In genomic region chr6:122476131-122476530, GRCh38 we compare ENCODE assay signal across 8 cellular contexts. TPM values are rescaled to one million over a fixed set of nuclear protein-coding genes. Genes with fewer than 3 reads are reported as not detected.
DNase-seq lines count a peak whose midpoint lies in the region; ATAC-seq and TF ChIP-seq lines count a peak whose summit lies in the region.
"Had no signal": no experiment of that assay in that cellular context is flagged by ENCODE, and none has a peak within 500 bp of the region (broad histone marks: within the 10 kb centered on the region; RNA-seq: fewer than 3 reads in every experiment).

No MANE protein-coding gene starts in this region.

- no peak overlapping the region for H3K27ac Mint-ChIP-seq in neural crest cell (ENCODE audit: unreplicated experiment)
- H3K27ac Mint-ChIP-seq: stimulated activated naive CD8-positive, alpha-beta T cell treated with anti-CD3 and anti-CD28 coated beads, Interleukin-15, Interleukin-2, amounts not matched to agents 100 ng/mL and 50 ng/mL, for 24 hours had no signal

- no peak overlapping the region for H3K4me3 ChIP-seq in MG63

- H3K27me3 Mint-ChIP-seq in neural crest cell (ENCODE audit: low read depth), result no peaks in the 10 kb centered on the region
- H3K27me3 Mint-ChIP-seq: stimulated activated naive CD8-positive, alpha-beta T cell treated with anti-CD3 and anti-CD28 coated beads, Interleukin-15, Interleukin-2, amounts not matched to agents 100 ng/mL and 50 ng/mL, for 24 hours had no signal

- no peaks in the 10 kb centered on the region for H3K27me3 ChIP-seq in MG63

- peak; percentile 74 for TF ChIP-seq CTCF in neural crest cell (conservative IDR thresholded peaks at IDR 0.05)

- no peaks in the 10 kb centered on the region for H3K36me3 Mint-ChIP-seq in neural crest cell (ENCODE audit: low read depth)

- peak overlapping the region; percentile 84 for H3K4me3 Mint-ChIP-seq in neural crest cell
- H3K4me3 Mint-ChIP-seq: stimulated activated naive CD8-positive, alpha-beta T cell treated with anti-CD3 and anti-CD28 coated beads, Interleukin-15, Interleukin-2, amounts not matched to agents 100 ng/mL and 50 ng/mL, for 24 hours had no signal

- no peak for ATAC-seq in activated CD4-positive, CD25-positive, alpha-beta regulatory T cell treated with anti-CD3 and anti-CD28 coated beads, Interleukin-2, amount 50 U/mL, for 24 hours

- H3K4me1 Mint-ChIP-seq in neural crest cell, result peaks cover 9% of the 10 kb centered on the region

- peak; percentile 2 for DNase-seq in GM04504 (ENCODE audit: low read depth)
- peak; percentile 59 for DNase-seq in NAMALWA (ENCODE audit: low spot score)
- peak; percentile 22 for DNase-seq in cerebellar cortex (ENCODE audit: low spot score)
- no peak for DNase-seq in neural crest cell (ENCODE audit: low read depth, low spot score)
- DNase-seq in activated effector memory CD4-positive, alpha-beta T cell treated with anti-CD3 and anti-CD28 coated beads, Interleukin-2, amount 50 U/mL, for 16 hours, result no peak
- no peak for DNase-seq in MG63

- H3K36me3 ChIP-seq in MG63, result no peaks in the 10 kb centered on the region

- no peaks in the 10 kb centered on the region for H3K9me3 Mint-ChIP-seq in neural crest cell
- H3K9me3 Mint-ChIP-seq: stimulated activated naive CD8-positive, alpha-beta T cell treated with anti-CD3 and anti-CD28 coated beads, Interleukin-15, Interleukin-2, amounts not matched to agents 100 ng/mL and 50 ng/mL, for 24 hours had no signal

- no peaks in the 10 kb centered on the region for H3K9me3 ChIP-seq in MG63

RNA-seq across cellular contexts. Expression of gene SERINC1, which starts 4.5 kb away (rescaled TPM):
- 47.9 and 51.3 TPM in 2 replicates for total RNA-seq in neural crest cell
- 50.5 and 77.6 TPM in 2 replicates for total RNA-seq in MG63 (2014; rRNA removed; shearing (Covaris generic); ENCODE audit: low replicate concordance)

Comparison
In these comparisons a context has a peak if more than half of its experiments do, and no peak if none do; other contexts are left out.
1. DNase-seq: peak in GM04504 (single experiment), NAMALWA (single experiment) and cerebellar cortex (single experiment); none in neural crest cell (single experiment), activated effector memory CD4-positive, alpha-beta T cell treated with anti-CD3 and anti-CD28 coated beads, Interleukin-2, amount 50 U/mL, for 16 hours (single experiment) and MG63 (single experiment).